ENCODE assay signal across 1 cellular context in genomic region chr1:30753660-30754123, GRCh38.
A peak's percentile ranks its signal among the peaks of the same experiment; 100 is the strongest.
TF ChIP-seq lines count a peak whose summit lies in the region.

No MANE protein-coding gene starts in this region.

TF ChIP-seq in GM12878, 131 proteins besides CTCF, POLR2A, EP300 and RAD21 (continued from another document):
- TF ChIP-seq TCF12 (IDR thresholded peaks at IDR 0.05; ENCODE audit: low read depth, low read length) = no peak
- peak; percentile 37 to 52; a peak in 3 of 4 replicates for TF ChIP-seq IKZF2 (IDR thresholded peaks at IDR 0.05)
- no peak for TF ChIP-seq RBBP5 (conservative IDR thresholded peaks at IDR 0.05)
- peak; percentile 38; the same call in 1 of the 2 replicates for TF ChIP-seq MLLT1 (IDR thresholded peaks at IDR 0.05)
- no peak for TF ChIP-seq FOS (IDR thresholded peaks at IDR 0.05; ENCODE audit: borderline replicate concordance, extremely low read depth, insufficient read length)
- TF ChIP-seq GABPA (IDR thresholded peaks at IDR 0.05; ENCODE audit: low read depth) = no peak
- 0 out of 2 replicates have a peak, but pooled peaks have one; percentile 19 for TF ChIP-seq MTA2 (IDR thresholded peaks at IDR 0.05; ENCODE audit: low read depth)
- TF ChIP-seq YBX1 (IDR thresholded peaks at IDR 0.05) = no peak
- TF ChIP-seq MTA3 (IDR thresholded peaks at IDR 0.05; ENCODE audit: borderline replicate concordance, low read length) = no peak
- no peak for TF ChIP-seq ETV6 (conservative IDR thresholded peaks at IDR 0.05 in 1 of 2, IDR thresholded peaks at IDR 0.05 in 1 of 2; ENCODE audit: borderline replicate concordance in 1 of 2, low read depth in 1 of 2)
- TF ChIP-seq TAF1 (IDR thresholded peaks at IDR 0.05; ENCODE audit: borderline replicate concordance, low read depth, low read length) = peak; percentile 21; the same call in 1 of the 2 replicates
- TF ChIP-seq, protein P1, sequence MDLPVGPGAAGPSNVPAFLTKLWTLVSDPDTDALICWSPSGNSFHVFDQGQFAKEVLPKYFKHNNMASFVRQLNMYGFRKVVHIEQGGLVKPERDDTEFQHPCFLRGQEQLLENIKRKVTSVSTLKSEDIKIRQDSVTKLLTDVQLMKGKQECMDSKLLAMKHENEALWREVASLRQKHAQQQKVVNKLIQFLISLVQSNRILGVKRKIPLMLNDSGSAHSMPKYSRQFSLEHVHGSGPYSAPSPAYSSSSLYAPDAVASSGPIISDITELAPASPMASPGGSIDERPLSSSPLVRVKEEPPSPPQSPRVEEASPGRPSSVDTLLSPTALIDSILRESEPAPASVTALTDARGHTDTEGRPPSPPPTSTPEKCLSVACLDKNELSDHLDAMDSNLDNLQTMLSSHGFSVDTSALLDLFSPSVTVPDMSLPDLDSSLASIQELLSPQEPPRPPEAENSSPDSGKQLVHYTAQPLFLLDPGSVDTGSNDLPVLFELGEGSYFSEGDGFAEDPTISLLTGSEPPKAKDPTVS (IDR thresholded peaks at IDR 0.05; ENCODE audit: low read depth, low read length) = no peak
- TF ChIP-seq EZH2 (IDR thresholded peaks at IDR 0.05; ENCODE audit: borderline replicate concordance, control insufficient read depth, low read depth, low read length) = no peak
- TF ChIP-seq, protein P2, sequence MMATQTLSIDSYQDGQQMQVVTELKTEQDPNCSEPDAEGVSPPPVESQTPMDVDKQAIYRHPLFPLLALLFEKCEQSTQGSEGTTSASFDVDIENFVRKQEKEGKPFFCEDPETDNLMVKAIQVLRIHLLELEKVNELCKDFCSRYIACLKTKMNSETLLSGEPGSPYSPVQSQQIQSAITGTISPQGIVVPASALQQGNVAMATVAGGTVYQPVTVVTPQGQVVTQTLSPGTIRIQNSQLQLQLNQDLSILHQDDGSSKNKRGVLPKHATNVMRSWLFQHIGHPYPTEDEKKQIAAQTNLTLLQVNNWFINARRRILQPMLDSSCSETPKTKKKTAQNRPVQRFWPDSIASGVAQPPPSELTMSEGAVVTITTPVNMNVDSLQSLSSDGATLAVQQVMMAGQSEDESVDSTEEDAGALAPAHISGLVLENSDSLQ (IDR thresholded peaks at IDR 0.05) = no peak
- TF ChIP-seq FOXK2 (IDR thresholded peaks at IDR 0.05) = no peak
- no peak for TF ChIP-seq CHD1 (IDR thresholded peaks at IDR 0.05; ENCODE audit: low read depth, low read length)
- no peak for TF ChIP-seq JUND (IDR thresholded peaks at IDR 0.05; ENCODE audit: low read depth, low read length)
- TF ChIP-seq, protein P3, sequence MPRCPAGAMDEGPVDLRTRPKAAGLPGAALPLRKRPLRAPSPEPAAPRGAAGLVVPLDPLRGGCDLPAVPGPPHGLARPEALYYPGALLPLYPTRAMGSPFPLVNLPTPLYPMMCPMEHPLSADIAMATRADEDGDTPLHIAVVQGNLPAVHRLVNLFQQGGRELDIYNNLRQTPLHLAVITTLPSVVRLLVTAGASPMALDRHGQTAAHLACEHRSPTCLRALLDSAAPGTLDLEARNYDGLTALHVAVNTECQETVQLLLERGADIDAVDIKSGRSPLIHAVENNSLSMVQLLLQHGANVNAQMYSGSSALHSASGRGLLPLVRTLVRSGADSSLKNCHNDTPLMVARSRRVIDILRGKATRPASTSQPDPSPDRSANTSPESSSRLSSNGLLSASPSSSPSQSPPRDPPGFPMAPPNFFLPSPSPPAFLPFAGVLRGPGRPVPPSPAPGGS (IDR thresholded peaks at IDR 0.05; ENCODE audit: borderline replicate concordance, insufficient read depth, low read depth, low read length, poor library complexity, severe bottlenecking) = no peak
- no peak for TF ChIP-seq PAX8 (IDR thresholded peaks at IDR 0.05)
- no peak for TF ChIP-seq CHD4 (IDR thresholded peaks at IDR 0.05)
- no peak for TF ChIP-seq SUZ12 (IDR thresholded peaks at IDR 0.05; ENCODE audit: unreplicated experiment)
- no peak for TF ChIP-seq MYC (IDR thresholded peaks at IDR 0.05; ENCODE audit: insufficient read depth, insufficient read length, insufficient replicate concordance, low read length, severe bottlenecking)
- TF ChIP-seq, protein P4, sequence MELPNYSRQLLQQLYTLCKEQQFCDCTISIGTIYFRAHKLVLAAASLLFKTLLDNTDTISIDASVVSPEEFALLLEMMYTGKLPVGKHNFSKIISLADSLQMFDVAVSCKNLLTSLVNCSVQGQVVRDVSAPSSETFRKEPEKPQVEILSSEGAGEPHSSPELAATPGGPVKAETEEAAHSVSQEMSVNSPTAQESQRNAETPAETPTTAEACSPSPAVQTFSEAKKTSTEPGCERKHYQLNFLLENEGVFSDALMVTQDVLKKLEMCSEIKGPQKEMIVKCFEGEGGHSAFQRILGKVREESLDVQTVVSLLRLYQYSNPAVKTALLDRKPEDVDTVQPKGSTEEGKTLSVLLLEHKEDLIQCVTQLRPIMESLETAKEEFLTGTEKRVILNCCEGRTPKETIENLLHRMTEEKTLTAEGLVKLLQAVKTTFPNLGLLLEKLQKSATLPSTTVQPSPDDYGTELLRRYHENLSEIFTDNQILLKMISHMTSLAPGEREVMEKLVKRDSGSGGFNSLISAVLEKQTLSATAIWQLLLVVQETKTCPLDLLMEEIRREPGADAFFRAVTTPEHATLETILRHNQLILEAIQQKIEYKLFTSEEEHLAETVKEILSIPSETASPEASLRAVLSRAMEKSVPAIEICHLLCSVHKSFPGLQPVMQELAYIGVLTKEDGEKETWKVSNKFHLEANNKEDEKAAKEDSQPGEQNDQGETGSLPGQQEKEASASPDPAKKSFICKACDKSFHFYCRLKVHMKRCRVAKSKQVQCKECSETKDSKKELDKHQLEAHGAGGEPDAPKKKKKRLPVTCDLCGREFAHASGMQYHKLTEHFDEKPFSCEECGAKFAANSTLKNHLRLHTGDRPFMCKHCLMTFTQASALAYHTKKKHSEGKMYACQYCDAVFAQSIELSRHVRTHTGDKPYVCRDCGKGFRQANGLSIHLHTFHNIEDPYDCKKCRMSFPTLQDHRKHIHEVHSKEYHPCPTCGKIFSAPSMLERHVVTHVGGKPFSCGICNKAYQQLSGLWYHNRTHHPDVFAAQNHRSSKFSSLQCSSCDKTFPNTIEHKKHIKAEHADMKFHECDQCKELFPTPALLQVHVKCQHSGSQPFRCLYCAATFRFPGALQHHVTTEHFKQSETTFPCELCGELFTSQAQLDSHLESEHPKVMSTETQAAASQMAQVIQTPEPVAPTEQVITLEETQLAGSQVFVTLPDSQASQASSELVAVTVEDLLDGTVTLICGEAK (IDR thresholded peaks at IDR 0.05; ENCODE audit: borderline replicate concordance) = no peak
- TF ChIP-seq SMC3 (IDR thresholded peaks at IDR 0.05; ENCODE audit: borderline replicate concordance, low read length) = no peak
- TF ChIP-seq NFIC (IDR thresholded peaks at IDR 0.05; ENCODE audit: low read depth, low read length) = no peak
- no peak for TF ChIP-seq SIN3A (IDR thresholded peaks at IDR 0.05; ENCODE audit: low read depth, low read length)
- TF ChIP-seq POLR2AphosphoS2 (IDR thresholded peaks at IDR 0.05; ENCODE audit: low read depth, low read length) = no peak
- TF ChIP-seq JUNB (IDR thresholded peaks at IDR 0.05) = no peak
- TF ChIP-seq KLF5 (IDR thresholded peaks at IDR 0.05; ENCODE audit: partially characterized antibody) = no peak
- peak; percentile 37; the same call in 1 of the 2 replicates for TF ChIP-seq EED (IDR thresholded peaks at IDR 0.05; ENCODE audit: low read depth)
- TF ChIP-seq ZSCAN29 (IDR thresholded peaks at IDR 0.05) = no peak
- TF ChIP-seq CHD2 (IDR thresholded peaks at IDR 0.05; ENCODE audit: borderline replicate concordance, low read depth, low read length) = no peak
- TF ChIP-seq, protein P5, sequence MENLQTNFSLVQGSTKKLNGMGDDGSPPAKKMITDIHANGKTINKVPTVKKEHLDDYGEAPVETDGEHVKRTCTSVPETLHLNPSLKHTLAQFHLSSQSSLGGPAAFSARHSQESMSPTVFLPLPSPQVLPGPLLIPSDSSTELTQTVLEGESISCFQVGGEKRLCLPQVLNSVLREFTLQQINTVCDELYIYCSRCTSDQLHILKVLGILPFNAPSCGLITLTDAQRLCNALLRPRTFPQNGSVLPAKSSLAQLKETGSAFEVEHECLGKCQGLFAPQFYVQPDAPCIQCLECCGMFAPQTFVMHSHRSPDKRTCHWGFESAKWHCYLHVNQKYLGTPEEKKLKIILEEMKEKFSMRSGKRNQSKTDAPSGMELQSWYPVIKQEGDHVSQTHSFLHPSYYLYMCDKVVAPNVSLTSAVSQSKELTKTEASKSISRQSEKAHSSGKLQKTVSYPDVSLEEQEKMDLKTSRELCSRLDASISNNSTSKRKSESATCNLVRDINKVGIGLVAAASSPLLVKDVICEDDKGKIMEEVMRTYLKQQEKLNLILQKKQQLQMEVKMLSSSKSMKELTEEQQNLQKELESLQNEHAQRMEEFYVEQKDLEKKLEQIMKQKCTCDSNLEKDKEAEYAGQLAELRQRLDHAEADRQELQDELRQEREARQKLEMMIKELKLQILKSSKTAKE (IDR thresholded peaks at IDR 0.05; ENCODE audit: low read depth, poor library complexity, severe bottlenecking) = no peak
- no peak for TF ChIP-seq ATF7 (IDR thresholded peaks at IDR 0.05; ENCODE audit: low read depth)
- TF ChIP-seq EGR1 (IDR thresholded peaks at IDR 0.05; ENCODE audit: borderline replicate concordance in 1 of 2, low read depth in 2 of 2, low read length in 2 of 2) = no peak
- TF ChIP-seq ESRRA (IDR thresholded peaks at IDR 0.05; ENCODE audit: low read length) = no peak
- TF ChIP-seq CBFB (IDR thresholded peaks at IDR 0.05; ENCODE audit: low read depth) = no peak
- TF ChIP-seq IRF4 (IDR thresholded peaks at IDR 0.05; ENCODE audit: low read depth, low read length) = no peak; the same call in 1 of the 2 replicates
- TF ChIP-seq SMAD5 (IDR thresholded peaks at IDR 0.05; ENCODE audit: low read depth) = 0 out of 2 replicates have a peak, but pooled peaks have one; percentile 27
- TF ChIP-seq CEBPB (IDR thresholded peaks at IDR 0.05; ENCODE audit: borderline replicate concordance in 1 of 2, low read depth in 2 of 2, low read length in 2 of 2) = no peak
- no peak for TF ChIP-seq IRF3 (IDR thresholded peaks at IDR 0.05)
- TF ChIP-seq DPF2 (IDR thresholded peaks at IDR 0.05) = no peak
- no peak for TF ChIP-seq CREB1 (IDR thresholded peaks at IDR 0.05; ENCODE audit: low read depth)
- TF ChIP-seq SMARCA5 (IDR thresholded peaks at IDR 0.05) = no peak
- TF ChIP-seq, protein P6, sequence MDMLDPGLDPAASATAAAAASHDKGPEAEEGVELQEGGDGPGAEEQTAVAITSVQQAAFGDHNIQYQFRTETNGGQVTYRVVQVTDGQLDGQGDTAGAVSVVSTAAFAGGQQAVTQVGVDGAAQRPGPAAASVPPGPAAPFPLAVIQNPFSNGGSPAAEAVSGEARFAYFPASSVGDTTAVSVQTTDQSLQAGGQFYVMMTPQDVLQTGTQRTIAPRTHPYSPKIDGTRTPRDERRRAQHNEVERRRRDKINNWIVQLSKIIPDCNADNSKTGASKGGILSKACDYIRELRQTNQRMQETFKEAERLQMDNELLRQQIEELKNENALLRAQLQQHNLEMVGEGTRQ (IDR thresholded peaks at IDR 0.05; ENCODE audit: borderline replicate concordance, low read depth, low read length) = no peak
- TF ChIP-seq FOXM1 (IDR thresholded peaks at IDR 0.05; ENCODE audit: low read depth, low read length) = no peak
- TF ChIP-seq NFYA (IDR thresholded peaks at IDR 0.05; ENCODE audit: borderline replicate concordance, low read depth, low read length) = no peak
- no peak for TF ChIP-seq BCL11A (IDR thresholded peaks at IDR 0.05; ENCODE audit: low read depth, low read length)
- no peak for TF ChIP-seq SREBF1 (IDR thresholded peaks at IDR 0.05; ENCODE audit: low read length)
